ENCODE assay signal across 13 cellular contexts in the genomic region with DNA sequence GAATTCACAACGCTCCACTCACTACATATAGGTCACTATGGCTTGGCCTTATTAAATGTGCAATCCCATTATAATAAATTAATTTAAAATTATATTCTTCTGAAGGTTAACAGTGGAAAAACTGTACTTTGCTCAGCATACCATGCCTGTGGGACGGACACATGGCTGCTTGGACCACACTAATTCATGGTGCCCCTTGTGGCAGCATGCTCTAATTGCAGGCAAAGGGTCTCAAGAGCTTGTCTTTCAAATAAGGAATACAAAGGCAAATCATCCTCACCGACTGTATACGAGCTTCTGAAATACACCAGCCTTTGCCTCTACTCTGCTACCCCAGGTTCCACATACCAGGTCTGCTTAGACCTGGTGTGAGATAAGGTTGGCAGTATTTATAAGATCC. TPM values are rescaled to one million over a fixed set of nuclear protein-coding genes. Genes with fewer than 3 reads are reported as not detected.
A peak's percentile ranks its signal among the peaks of the same experiment; 100 is the strongest.
DNase-seq lines count a peak whose midpoint lies in the region; ATAC-seq and TF ChIP-seq lines count a peak whose summit lies in the region.
"Had no signal": no experiment of that assay in that cellular context is flagged by ENCODE, and none has a peak within 500 bp of the region (broad histone marks: within the 10 kb centered on the region; RNA-seq: fewer than 3 reads in every experiment).

No MANE protein-coding gene starts in this region.

- H3K4me3 Mint-ChIP-seq in neural progenitor cell, result no peak overlapping the region
- H3K4me3 Mint-ChIP-seq: stimulated activated memory B cell treated with anti-CD40 and anti-IgM and Interleukin-4, amounts not matched to agents 10 μg/mL and 1 μg/mL and 100 μg/mL, for 72 hours had no signal

- H3K4me2 ChIP-seq in neural progenitor cell, result no peak overlapping the region

- in situ Hi-C loops in astrocyte of the cerebellum (cut with HindIII; ENCODE audit: low sequenced_read_pairs), result no loop called here

- H3K9me3 ChIP-seq in neural progenitor cell (ENCODE audit: low read depth), result no peaks in the 10 kb centered on the region

- no peak overlapping the region for H3K4me3 ChIP-seq in astrocyte of the cerebellum (ENCODE audit: low read depth, low read length)
- no peak overlapping the region for H3K4me3 ChIP-seq in neural progenitor cell

- H3K27ac ChIP-seq in neural progenitor cell, result no peak overlapping the region

- no peaks in the 10 kb centered on the region for H3K4me1 Mint-ChIP-seq in neural progenitor cell
- H3K4me1 Mint-ChIP-seq: stimulated activated memory B cell treated with anti-CD40 and anti-IgM and Interleukin-4, amounts not matched to agents 10 μg/mL and 1 μg/mL and 100 μg/mL, for 72 hours had no signal

- TF ChIP-seq CTCF in GM10266 (IDR thresholded peaks at IDR 0.05; ENCODE audit: control insufficient read depth, insufficient read depth, low read depth, missing control alignments), result peak; percentile 19
- peak; percentile 57 for TF ChIP-seq CTCF in LNCAP (IDR thresholded peaks at IDR 0.05)
- TF ChIP-seq CTCF in astrocyte of the cerebellum (IDR thresholded peaks at IDR 0.05; ENCODE audit: low read depth, low read length, missing control alignments), result peak; percentile 19
- peak; percentile 46 for TF ChIP-seq CTCF in neural progenitor cell (IDR thresholded peaks at IDR 0.05)

- peaks cover 14% of the 10 kb centered on the region for H3K27me3 ChIP-seq in neural progenitor cell

- H3K9ac ChIP-seq in neural progenitor cell, result no peak overlapping the region

- H3K36me3 Mint-ChIP-seq in neural progenitor cell, result no peaks in the 10 kb centered on the region
- H3K36me3 Mint-ChIP-seq: stimulated activated memory B cell treated with anti-CD40 and anti-IgM and Interleukin-4, amounts not matched to agents 10 μg/mL and 1 μg/mL and 100 μg/mL, for 72 hours had no signal

- no peak for ATAC-seq in HG02938 (IDR thresholded peaks at IDR 0.05; ENCODE audit: unreplicated experiment)
- ATAC-seq: stimulated activated memory B cell treated with anti-CD40 and anti-IgM and Interleukin-4, amounts not matched to agents 10 μg/mL and 1 μg/mL and 100 μg/mL, for 72 hours had no signal

- H3K4me1 ChIP-seq in neural progenitor cell, result no peaks in the 10 kb centered on the region

- H3K36me3 ChIP-seq in neural progenitor cell, result no peaks in the 10 kb centered on the region

- H3K9me3 Mint-ChIP-seq in neural progenitor cell, result peaks cover 6% of the 10 kb centered on the region

- DNase-seq in GM10266 (ENCODE audit: extremely low spot score) (no peak), astrocyte of the cerebellum (ENCODE audit: low read depth) (no peak), neural progenitor cell (ENCODE audit: low spot score) (peak; percentile 30), NCI-H2029 (lab: John Stamatoyannopoulos, UW) (no peak), SW 1271 (lab: John Stamatoyannopoulos, UW) (no peak)
- DNase-seq: activated naive CD4-positive, alpha-beta T cell treated with Interleukin-2 at 50 U/mL for 16 hours; effector CD8-positive, alpha-beta T cell; GDM1; SHP77; stimulated activated CD4-positive, alpha-beta T cell treated with anti-CD3 and anti-CD28 coated beads, Interleukin-12 subunit alpha, Interleukin-12 subunit beta, amount 100 ng/mL, for 4 hours had no signal

- H3K27ac Mint-ChIP-seq in neural progenitor cell, result no peak overlapping the region
- H3K27ac Mint-ChIP-seq: stimulated activated memory B cell treated with anti-CD40 and anti-IgM and Interleukin-4, amounts not matched to agents 10 μg/mL and 1 μg/mL and 100 μg/mL, for 72 hours had no signal

- H2AFZ ChIP-seq in neural progenitor cell (replicated peaks), result no peak overlapping the region

- H3K27me3 Mint-ChIP-seq in neural progenitor cell (ENCODE audit: insufficient read depth, low read depth), result peaks cover 7% of the 10 kb centered on the region

- no peaks in the 10 kb centered on the region for H4K20me1 ChIP-seq in neural progenitor cell (ENCODE audit: low read depth)

- H3F3A ChIP-seq in neural progenitor cell (ENCODE audit: low read depth), result no peaks in the 10 kb centered on the region

- H3K79me2 ChIP-seq in neural progenitor cell (ENCODE audit: low read depth), result no peaks in the 10 kb centered on the region

RNA-seq across cellular contexts. Expression of a gene that starts 11.7 kb away (rescaled TPM):
- 1.4 TPM in 1 of 2 replicates, not detected in the other for total RNA-seq in neural progenitor cell (ENCODE audit: low replicate concordance)
